Comparison of ENCODE assay signal across 1 cellular context in genomic region chr22:30436196-30436595, GRCh38.
TF ChIP-seq lines count a peak whose summit lies in the region.

No MANE protein-coding gene starts in this region.

TF ChIP-seq in endothelial cell of umbilical vein, 7 proteins besides CTCF, POLR2A, EP300 and RAD21:
- TF ChIP-seq EZH2 (IDR thresholded peaks at IDR 0.05; ENCODE audit: borderline replicate concordance, low read depth, low read length, severe bottlenecking) (no peak), POLR2AphosphoS5 (IDR thresholded peaks at IDR 0.05; ENCODE audit: insufficient read depth, low read depth, low read length) (no peak)
